ENCODE assay signal across 19 cellular contexts in genomic region chr12:43111608-43112007, GRCh38.
DNase-seq lines count a peak whose midpoint lies in the region; ATAC-seq and TF ChIP-seq lines count a peak whose summit lies in the region.
"Had no signal": no experiment of that assay in that cellular context is flagged by ENCODE, and none has a peak within 500 bp of the region (broad histone marks: within the 10 kb centered on the region; RNA-seq: fewer than 3 reads in every experiment).

No MANE protein-coding gene starts in this region.

- H3K36me3 ChIP-seq in Caco-2 (ENCODE audit: control insufficient read depth, insufficient read depth, low read length) (no peaks in the 10 kb centered on the region), OCI-LY3 (replicated peaks; ENCODE audit: low read depth, low read length) (no peaks in the 10 kb centered on the region), brain microvascular endothelial cell (replicated peaks) (no peaks in the 10 kb centered on the region), spleen (no peaks in the 10 kb centered on the region)
- H3K36me3 ChIP-seq: uterus had no signal

- H3K27me3 ChIP-seq in Caco-2 (replicated peaks; ENCODE audit: control insufficient read depth, insufficient read depth, low read length) (no peaks in the 10 kb centered on the region), OCI-LY3 (ENCODE audit: low read depth, low read length) (no peaks in the 10 kb centered on the region), brain microvascular endothelial cell (replicated peaks) (no peaks in the 10 kb centered on the region), spleen (replicated peaks in 1 of 7) (no peaks in the 10 kb centered on the region)
- H3K27me3 ChIP-seq: uterus had no signal

- peak overlapping the region; percentile 17; the same call in 1 of the 2 replicates for H3K27ac ChIP-seq in OCI-LY3 (ENCODE audit: low read length)
- no peak overlapping the region for H3K27ac ChIP-seq in brain microvascular endothelial cell
- no peak overlapping the region for H3K27ac ChIP-seq in spleen
- H3K27ac ChIP-seq: uterus had no signal

- peak overlapping the region; percentile 48 for H3K4me2 ChIP-seq in OCI-LY3 (ENCODE audit: low read length)

- H3K4me3 ChIP-seq in Caco-2 (ENCODE audit: low read depth, low read length): no peak overlapping the region
- peak overlapping the region; percentile 28 for H3K4me3 ChIP-seq in OCI-LY3 (ENCODE audit: low read length)
- no peak overlapping the region for H3K4me3 ChIP-seq in brain microvascular endothelial cell (ENCODE audit: low read depth, low read length)
- no peak overlapping the region for H3K4me3 ChIP-seq in spleen
- H3K4me3 ChIP-seq: uterus had no signal

- H4K20me1 ChIP-seq in OCI-LY3 (ENCODE audit: insufficient read depth, low read length): no peaks in the 10 kb centered on the region

- intact Hi-C loops in Caco-2 (cut with micrococcal nuclease; ENCODE audit: unreplicated experiment): no loop called here
- intact Hi-C loops in sciatic nerve (cut with DNase I): no loop called here
- intact Hi-C loops in spleen (cut with DNase I; ENCODE audit: low total_unique reads): no loop called here

- TF ChIP-seq POLR2A in spleen (IDR thresholded peaks at IDR 0.05): no peak

- BruUV-seq in Caco-2 (replicated peaks; lab: Mats Ljungman, UMichigan): no TSS peak

- H3K36me3 Mint-ChIP-seq in Caco-2 (ENCODE audit: insufficient read depth, unreplicated experiment) (no peaks in the 10 kb centered on the region), nephron (ENCODE audit: low read depth) (peaks cover 3% of the 10 kb centered on the region)
- H3K36me3 Mint-ChIP-seq in activated T-cell treated with anti-CD3 and anti-CD28 coated beads, Interleukin-2, amount 50 U/mL, for 24 hours (ENCODE audit: low read depth): no peaks in the 10 kb centered on the region

- CTCF ChIA-PET in Caco-2 (lab: Charles Lee): no interaction called here

- TF ChIP-seq CTCF in Caco-2 (IDR thresholded peaks at IDR 0.05; ENCODE audit: insufficient read depth in 1 of 2, low read depth in 1 of 2, low read length in 1 of 2, severe bottlenecking in 1 of 2, unreplicated experiment in 1 of 2) (no peak), OCI-LY3 (IDR thresholded peaks at IDR 0.05; ENCODE audit: low read depth, low read length) (no peak), brain microvascular endothelial cell (IDR thresholded peaks at IDR 0.05; ENCODE audit: low read depth, low read length, missing control alignments) (no peak), nephron (IDR thresholded peaks at IDR 0.05; ENCODE audit: unreplicated experiment in 3 of 3) (no peak), spleen (IDR thresholded peaks at IDR 0.05 in 8 of 11, conservative IDR thresholded peaks at IDR 0.05 in 3 of 11) (no peak)

- peaks cover 13% of the 10 kb centered on the region; the same call in 1 of the 2 replicates for H3K4me1 ChIP-seq in Caco-2
- peaks cover 20% of the 10 kb centered on the region for H3K4me1 ChIP-seq in OCI-LY3 (ENCODE audit: low read length)
- H3K4me1 ChIP-seq in spleen: no peaks in the 10 kb centered on the region
- H3K4me1 ChIP-seq: uterus had no signal

- H3K79me2 ChIP-seq in OCI-LY3 (ENCODE audit: low read length): no peaks in the 10 kb centered on the region

- peaks cover 16% of the 10 kb centered on the region for H3K9me3 Mint-ChIP-seq in Caco-2 (ENCODE audit: unreplicated experiment)
- no peaks in the 10 kb centered on the region for H3K9me3 Mint-ChIP-seq in nephron
- H3K9me3 Mint-ChIP-seq in activated T-cell treated with anti-CD3 and anti-CD28 coated beads, Interleukin-2, amount 50 U/mL, for 24 hours: peaks cover 5% of the 10 kb centered on the region
- H3K9me3 Mint-ChIP-seq: dendritic cell treated with granulocyte-macrophage colony-stimulating factor and Interleukin-4, amounts not matched to agents 40 ng/mL and 50 ng/mL, for 4 days had no signal

- H3K27ac Mint-ChIP-seq in Caco-2 (ENCODE audit: unreplicated experiment): no peak overlapping the region
- peak overlapping the region; percentile 43 to 87 (median 85) for H3K27ac Mint-ChIP-seq in nephron
- H3K27ac Mint-ChIP-seq in activated T-cell treated with anti-CD3 and anti-CD28 coated beads, Interleukin-2, amount 50 U/mL, for 24 hours: no peak overlapping the region
- H3K27ac Mint-ChIP-seq: dendritic cell treated with granulocyte-macrophage colony-stimulating factor and Interleukin-4, amounts not matched to agents 40 ng/mL and 50 ng/mL, for 4 days had no signal

- in situ Hi-C loops in brain microvascular endothelial cell (cut with HindIII; ENCODE audit: low pct_ligation_motif_present, low sequenced_read_pairs): no loop called here

- no peak for ATAC-seq in sciatic nerve
- ATAC-seq: right cardiac atrium had no signal

- no peaks in the 10 kb centered on the region for H3K27me3 Mint-ChIP-seq in Caco-2 (ENCODE audit: insufficient read depth, unreplicated experiment)
- no peaks in the 10 kb centered on the region for H3K27me3 Mint-ChIP-seq in nephron (ENCODE audit: low read depth)
- H3K27me3 Mint-ChIP-seq in activated T-cell treated with anti-CD3 and anti-CD28 coated beads, Interleukin-2, amount 50 U/mL, for 24 hours: no peaks in the 10 kb centered on the region
- H3K27me3 Mint-ChIP-seq: dendritic cell treated with granulocyte-macrophage colony-stimulating factor and Interleukin-4, amounts not matched to agents 40 ng/mL and 50 ng/mL, for 4 days had no signal

- H2AFZ ChIP-seq in OCI-LY3 (ENCODE audit: low read depth, low read length): peak overlapping the region; percentile 30

- H3K9ac ChIP-seq in OCI-LY3 (ENCODE audit: low read length): 0 out of 2 replicates have a peak overlapping the region, but pooled peaks have one; percentile 12

- H3K4me1 Mint-ChIP-seq in Caco-2 (ENCODE audit: low read depth, unreplicated experiment): peaks cover 7% of the 10 kb centered on the region
- peaks cover 54% of the 10 kb centered on the region for H3K4me1 Mint-ChIP-seq in nephron
- no peaks in the 10 kb centered on the region for H3K4me1 Mint-ChIP-seq in activated T-cell treated with anti-CD3 and anti-CD28 coated beads, Interleukin-2, amount 50 U/mL, for 24 hours (ENCODE audit: low read depth)

- POLR2A ChIA-PET in Caco-2 (lab: Charles Lee): no interaction called here

- DNase-seq in Caco-2 (no peak), brain microvascular endothelial cell (peak; percentile 4), sciatic nerve (ENCODE audit: low spot score) (no peak), spleen (no peak)
- DNase-seq in activated T-cell treated with anti-CD3 and anti-CD28 coated beads, Interleukin-2, amount 50 U/mL, for 24 hours: no peak
- no peak for DNase-seq in stimulated activated CD8-positive, alpha-beta memory T cell treated with anti-CD3 and anti-CD28 coated beads, Interleukin-4, amount 100 ng/mL, for 48 hours
- DNase-seq: activated CD4-positive, alpha-beta T cell treated with anti-CD3 and anti-CD28 coated beads, Interleukin-2, amount 50 U/mL, for 1 hour; activated CD8-positive, alpha-beta memory T cell treated with anti-CD3 and anti-CD28 coated beads, Interleukin-2, amount 50 U/mL, for 4 hours; C1 segment of cervical spinal cord; Kasumi-1; NCI-H1105; NCI-H510A treated with DMSO at 0.1 percent for 48 hours; right cardiac atrium; Right ventricle myocardium superior; stimulated activated CD4-positive, alpha-beta T cell treated with anti-CD3 and anti-CD28 coated beads, Interleukin-15, amount 100 ng/mL, for 24 hours; uterus had no signal

- H3K4me3 Mint-ChIP-seq in Caco-2 (ENCODE audit: unreplicated experiment): peak overlapping the region; percentile 46
- peak overlapping the region in 1 of 3 experiments; percentile 2 for H3K4me3 Mint-ChIP-seq in nephron
- H3K4me3 Mint-ChIP-seq in activated T-cell treated with anti-CD3 and anti-CD28 coated beads, Interleukin-2, amount 50 U/mL, for 24 hours: no peak overlapping the region
- H3K4me3 Mint-ChIP-seq: dendritic cell treated with granulocyte-macrophage colony-stimulating factor and Interleukin-4, amounts not matched to agents 40 ng/mL and 50 ng/mL, for 4 days had no signal

- WGBS in spleen, 5 donors: 72 to 84% (median 82%) methylated on average over 6 of the region's 6 CpGs

- H3K9me3 ChIP-seq in Caco-2 (no peaks in the 10 kb centered on the region), OCI-LY3 (ENCODE audit: insufficient read depth, low read length) (no peaks in the 10 kb centered on the region), spleen (no peaks in the 10 kb centered on the region)
- H3K9me3 ChIP-seq: uterus had no signal

Comparison
In these comparisons a context has a peak if more than half of its experiments do, and no peak if none do; other contexts are left out.
1. H3K27ac Mint-ChIP-seq: peak in nephron (3 of 3); none in Caco-2 (single experiment) and activated T-cell treated with anti-CD3 and anti-CD28 coated beads, Interleukin-2, amount 50 U/mL, for 24 hours (single experiment).